Comparison of ENCODE assay signal across 1 cellular context in genomic region chr5:95786821-95787408, GRCh38.
TF ChIP-seq lines count a peak whose summit lies in the region.

No MANE protein-coding gene starts in this region.

TF ChIP-seq in IMR-90, 13 proteins besides CTCF, POLR2A, EP300 and RAD21:
- TF ChIP-seq MXI1 (IDR thresholded peaks at IDR 0.05; ENCODE audit: borderline replicate concordance, low read depth, low read length) (0 out of 2 replicates have a peak, but pooled peaks have one; percentile 37), MAZ (IDR thresholded peaks at IDR 0.05; ENCODE audit: borderline replicate concordance, low read depth, low read length) (no peak), RFX5 (IDR thresholded peaks at IDR 0.05; ENCODE audit: low read depth, low read length) (no peak), USF2 (IDR thresholded peaks at IDR 0.05; ENCODE audit: low read depth, low read length) (no peak), CEBPB (IDR thresholded peaks at IDR 0.05; ENCODE audit: low read depth, low read length) (peak; percentile 42), RCOR1 (IDR thresholded peaks at IDR 0.05; ENCODE audit: insufficient replicate concordance, low read length) (no peak), MAFK (IDR thresholded peaks at IDR 0.05; ENCODE audit: low read depth, low read length) (no peak), CHD1 (IDR thresholded peaks at IDR 0.05; ENCODE audit: low read depth, low read length) (no peak), SMC3 (IDR thresholded peaks at IDR 0.05; ENCODE audit: low read depth, low read length) (no peak)
TF ChIP-seq in IMR-90: peak in this region for 2.
